12 cellular contexts compared by ENCODE assay signal in the genomic region with DNA sequence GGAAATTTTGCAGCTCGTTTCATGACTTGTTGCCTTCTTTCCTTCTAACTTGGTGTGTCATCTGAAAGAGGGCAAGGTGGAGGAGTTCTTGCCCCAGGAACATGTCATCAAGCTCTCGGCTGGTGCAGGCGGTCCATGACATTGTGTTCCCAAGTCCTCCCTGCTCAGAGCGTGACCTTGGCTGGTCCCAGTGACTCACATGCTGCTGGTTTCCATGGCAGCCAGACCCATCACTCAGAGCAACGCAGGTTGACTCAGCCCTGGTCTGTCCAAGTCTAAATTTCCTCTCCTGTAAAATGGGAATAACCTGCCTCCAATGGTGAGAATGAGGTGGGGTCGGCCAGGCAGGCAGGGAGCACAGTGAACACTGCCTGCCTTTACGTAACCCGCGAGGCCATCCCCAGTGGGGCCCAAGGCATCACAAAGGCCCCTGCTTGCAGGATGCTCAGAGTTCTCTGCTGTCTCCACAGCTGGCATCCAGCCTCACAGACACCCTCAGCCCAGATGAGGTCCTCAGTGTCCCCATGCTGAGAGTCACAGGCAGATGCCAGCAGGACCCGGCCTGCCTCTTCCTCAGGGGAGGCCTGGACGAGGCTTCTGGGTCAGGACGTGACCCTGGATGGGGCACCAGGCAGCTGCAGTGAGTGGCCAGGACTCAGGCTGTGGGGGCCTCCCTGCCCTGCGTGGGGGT.
A peak's percentile ranks its signal among the peaks of the same experiment; 100 is the strongest.
DNase-seq lines count a peak whose midpoint lies in the region; ATAC-seq and TF ChIP-seq lines count a peak whose summit lies in the region.
"Had no signal": no experiment of that assay in that cellular context is flagged by ENCODE, and none has a peak within 500 bp of the region (broad histone marks: within the 10 kb centered on the region; RNA-seq: fewer than 3 reads in every experiment).

No MANE protein-coding gene starts in this region.

- no peak overlapping the region for H3K4me3 ChIP-seq in Panc1 (ENCODE audit: low read depth in 2 of 2, low read length in 2 of 2)

- H3K36me3 ChIP-seq in Panc1 (ENCODE audit: control insufficient read depth, insufficient read depth, low read length), result no peaks in the 10 kb centered on the region

- intact Hi-C loops in Panc1 (cut with micrococcal nuclease; ENCODE audit: unreplicated experiment) (no loop called here), left colon (cut with DNase I, micrococcal nuclease) (no loop called here)

- peaks cover 12% of the 10 kb centered on the region for H3K4me1 ChIP-seq in Panc1 (ENCODE audit: control insufficient read depth, insufficient read depth, low read length)

- CTCF ChIA-PET in Panc1 (lab: Charles Lee), result interaction anchor here (0.6 to 0.7 kb wide), 3 partner anchors 148 to 580 kb away, joined by 3 to 6 read pairs (median 3); no protein-coding TSS in a partner anchor

- peak; percentile 90 for DNase-seq in Caki2 (ENCODE audit: low read depth)
- no peak for DNase-seq in Panc1 (ENCODE audit: low read depth, low spot score)
- peak; percentile 30 for DNase-seq in fibroblast of gingiva (ENCODE audit: low read depth)
- DNase-seq in non-pigmented ciliary epithelial cell (ENCODE audit: low read depth), result peak; percentile 28
- no peak for DNase-seq in SW 1271 (lab: John Stamatoyannopoulos, UW)
- DNase-seq in effector CD8-positive, alpha-beta T cell (lab: John Stamatoyannopoulos, UW), result no peak
- DNase-seq in left colon, result no peak
- DNase-seq in DMS153 treated with DMSO at 0.1 percent for 48 hours (lab: John Stamatoyannopoulos, UW; ENCODE audit: unreplicated experiment), result no peak
- DNase-seq: NCI-H82; nucleus accumbens; stimulated activated CD4-positive, alpha-beta T cell treated with anti-CD3 and anti-CD28 coated beads, Interleukin-4, amount 100 ng/mL, for 4 hours had no signal

- ATAC-seq in Panc1 (peak; percentile 43; the same call in 1 of the 2 replicates), left colon (no peak)
- ATAC-seq: left lobe of liver had no signal

- H3K27ac ChIP-seq in Panc1 (ENCODE audit: low read length), result peak overlapping the region; percentile 39; the same call in 1 of the 2 replicates

- no peaks in the 10 kb centered on the region for H3K9me3 ChIP-seq in Panc1 (ENCODE audit: control insufficient read depth, insufficient read depth, low read depth, low read length)

- in situ Hi-C loops in Caki2 (cut with HindIII; ENCODE audit: low pct_unique_long_range_greater_than_20kb, low sequenced_read_pairs), result no loop called here
- in situ Hi-C loops in Panc1 (cut with HindIII; ENCODE audit: low pct_unique_long_range_greater_than_20kb, low sequenced_read_pairs), result no loop called here

- POLR2A ChIA-PET in Panc1 (lab: Charles Lee), result no interaction called here

- BruUV-seq in Panc1 (replicated peaks; lab: Mats Ljungman, UMichigan), result no TSS peak

- TF ChIP-seq CTCF in Panc1 (IDR thresholded peaks at IDR 0.05), result no peak

- no peaks in the 10 kb centered on the region for H3K27me3 ChIP-seq in Panc1 (ENCODE audit: control insufficient read depth, insufficient read depth, low read length)

Comparison
In these comparisons a context has a peak if more than half of its experiments do, and no peak if none do; other contexts are left out.
1. DNase-seq: peak in Caki2 (single experiment), fibroblast of gingiva (single experiment) and non-pigmented ciliary epithelial cell (single experiment); none in Panc1 (single experiment), SW 1271 (0 of 2), effector CD8-positive, alpha-beta T cell (single experiment), left colon (0 of 2) and DMS153 treated with DMSO at 0.1 percent for 48 hours (single experiment).